In genomic region chr19:44684892-44685847, GRCh38 we compare ENCODE assay signal across 8 cellular contexts. TPM values are rescaled to one million over a fixed set of nuclear protein-coding genes. Genes with fewer than 3 reads are reported as not detected.
DNase-seq lines count a peak whose midpoint lies in the region; ATAC-seq, FAIRE-seq and TF ChIP-seq lines count a peak whose summit lies in the region.

No MANE protein-coding gene starts in this region.

- TF ChIP-seq CTCF in endothelial cell of umbilical vein (IDR thresholded peaks at IDR 0.05; ENCODE audit: extremely low read depth in 1 of 2, insufficient read depth in 1 of 2, low read depth in 1 of 2, low read length in 2 of 2) (no peak), neural crest cell (conservative IDR thresholded peaks at IDR 0.05) (no peak), GM13976 (IDR thresholded peaks at IDR 0.05; ENCODE audit: borderline replicate concordance, control extremely low read depth, extremely low read depth, insufficient read depth, missing control alignments) (no peak)

- H2AFZ ChIP-seq in endothelial cell of umbilical vein (ENCODE audit: low read depth, low read length): no peak overlapping the region

- DNase-seq in Caki2 (ENCODE audit: low read depth): peak; percentile 58
- peak; percentile 24 for DNase-seq in NCI-H82 treated with DMSO at 0.1 percent for 48 hours (lab: John Stamatoyannopoulos, UW; ENCODE audit: unreplicated experiment)
- peak; percentile 97 for DNase-seq in endothelial cell of umbilical vein (ENCODE audit: low read depth, low spot score)
- no peak for DNase-seq in neural crest cell (ENCODE audit: low read depth, low spot score)
- no peak for DNase-seq in aorta
- no peak for DNase-seq in activated gamma-delta T cell (lab: John Stamatoyannopoulos, UW)
- no peak for DNase-seq in GM13976 (ENCODE audit: low spot score)

- peak overlapping the region; percentile 70 for H3K27ac ChIP-seq in endothelial cell of umbilical vein (ENCODE audit: insufficient read depth, low read depth, low read length)
- H3K27ac ChIP-seq in aorta (ENCODE audit: low read depth in 1 of 2, low read length in 2 of 2): no peak overlapping the region

- in situ Hi-C loops in Caki2 (cut with HindIII; ENCODE audit: low pct_unique_long_range_greater_than_20kb, low sequenced_read_pairs): no loop called here
- in situ Hi-C loops in GM13976 (cut with MboI; ENCODE audit: low sequenced_read_pairs, unreplicated experiment): no loop called here

- no peaks in the 10 kb centered on the region for H3K27me3 ChIP-seq in endothelial cell of umbilical vein (ENCODE audit: control insufficient read depth in 2 of 2, insufficient read depth in 2 of 2, low read length in 2 of 2)
- no peaks in the 10 kb centered on the region for H3K27me3 ChIP-seq in aorta (ENCODE audit: control insufficient read depth in 1 of 2, insufficient read depth in 2 of 2, low read length in 1 of 2)

- H3K4me1 ChIP-seq in endothelial cell of umbilical vein (ENCODE audit: control insufficient read depth, extremely low read depth, insufficient read depth, low read length) (peaks cover 11% of the 10 kb centered on the region), aorta (ENCODE audit: control insufficient read depth in 1 of 2, insufficient read depth in 2 of 2, low read length in 2 of 2) (no peaks in the 10 kb centered on the region)

- H3K9me3 ChIP-seq in endothelial cell of umbilical vein (replicated peaks; ENCODE audit: control insufficient read depth, insufficient read depth, low read length) (no peaks in the 10 kb centered on the region), aorta (ENCODE audit: control insufficient read depth, low read length) (no peaks in the 10 kb centered on the region)

- ATAC-seq in HG02623 (IDR thresholded peaks at IDR 0.05; ENCODE audit: unreplicated experiment) (no peak), aorta (ENCODE audit: low FRiP score) (no peak)

- no peaks in the 10 kb centered on the region for H3K79me2 ChIP-seq in endothelial cell of umbilical vein (ENCODE audit: control insufficient read depth, insufficient read depth, low read length)

- H3K4me3 Mint-ChIP-seq in neural crest cell: no peak overlapping the region

- no peaks in the 10 kb centered on the region for H3K9me3 Mint-ChIP-seq in neural crest cell

- H3K27me3 Mint-ChIP-seq in neural crest cell (ENCODE audit: low read depth): no peaks in the 10 kb centered on the region

- dilution Hi-C loops in endothelial cell of umbilical vein (cut with MboI; ENCODE audit: extremely low pct_ligation_motif_present, low sequenced_read_pairs): no loop called here

- intact Hi-C loops in endothelial cell of umbilical vein (cut with micrococcal nuclease): loop anchor here (1.0 to 5.0 kb wide), 3 partner anchors 72 to 114 kb away; no protein-coding TSS in a partner anchor
- intact Hi-C loops in aorta (cut with DNase I): loop anchor here in 1 of 2 donors (5.0 kb wide), 1 partner anchor 37 kb away; no protein-coding TSS in a partner anchor

- no peaks in the 10 kb centered on the region for H3K9me1 ChIP-seq in endothelial cell of umbilical vein (replicated peaks; ENCODE audit: control insufficient read depth, extremely low read depth, insufficient read depth, low read length)

- H3K4me3 ChIP-seq in endothelial cell of umbilical vein (replicated peaks in 1 of 3; ENCODE audit: insufficient read depth in 1 of 3, low read depth in 1 of 3, low read length in 3 of 3) (no peak overlapping the region), aorta (ENCODE audit: low read length in 2 of 2) (no peak overlapping the region)

- peak overlapping the region; percentile 78 for H3K27ac Mint-ChIP-seq in neural crest cell (ENCODE audit: unreplicated experiment)

- no TSS peak for BruUV-seq in endothelial cell of umbilical vein (replicated peaks; lab: Mats Ljungman, UMichigan)

- no peak overlapping the region for H3K4me2 ChIP-seq in endothelial cell of umbilical vein (ENCODE audit: insufficient read depth, low read length)

- H3K36me3 Mint-ChIP-seq in neural crest cell (ENCODE audit: low read depth): no peaks in the 10 kb centered on the region

- WGBS in aorta, 2 donors: 32 to 39% methylated on average over 24 to 25 of the region's 25 CpGs

- H3K9ac ChIP-seq in endothelial cell of umbilical vein (replicated peaks; ENCODE audit: extremely low read depth, insufficient read depth, low read length): peak overlapping the region; percentile 28

- no peaks in the 10 kb centered on the region for H4K20me1 ChIP-seq in endothelial cell of umbilical vein (replicated peaks; ENCODE audit: control insufficient read depth, extremely low read depth, insufficient read depth, low read length)

- POLR2A ChIA-PET in endothelial cell of umbilical vein (lab: Charles Lee): interaction anchor here (0.6 to 0.8 kb wide), 5 partner anchors 85 to 141 kb away, joined by 4 to 11 read pairs (median 5); no protein-coding TSS in a partner anchor

- H3K4me1 Mint-ChIP-seq in neural crest cell: peaks cover 5% of the 10 kb centered on the region

- H3K36me3 ChIP-seq in endothelial cell of umbilical vein (ENCODE audit: control insufficient read depth in 2 of 2, extremely low read depth in 1 of 2, insufficient read depth in 2 of 2, low read length in 2 of 2) (peaks cover 0 to 2% of the 10 kb centered on the region in 2 experiments), aorta (ENCODE audit: control insufficient read depth in 1 of 2, insufficient read depth in 2 of 2, low read length in 1 of 2) (peaks cover 0 to 2% of the 10 kb centered on the region in 2 donors)

- TF ChIP-seq POLR2A in endothelial cell of umbilical vein (IDR thresholded peaks at IDR 0.05; ENCODE audit: low read depth, low read length): no peak

- CTCF ChIA-PET in endothelial cell of umbilical vein (lab: Charles Lee): interaction anchor here (0.7 to 1.6 kb wide), 10 partner anchors 17 to 118 kb away, joined by 3 to 21 read pairs (median 5); no protein-coding TSS in a partner anchor

- FAIRE-seq in endothelial cell of umbilical vein (lab: Jason Lieb, UNC): peak; percentile 99

TF ChIP-seq in endothelial cell of umbilical vein, 7 proteins besides CTCF, POLR2A, EP300 and RAD21:
- TF ChIP-seq MAX (IDR thresholded peaks at IDR 0.05; ENCODE audit: insufficient read depth, insufficient read length) (no peak), FOS (IDR thresholded peaks at IDR 0.05; ENCODE audit: borderline replicate concordance, insufficient read depth, low read length) (peak; percentile 77), MYC (IDR thresholded peaks at IDR 0.05; ENCODE audit: low read depth, low read length) (no peak), GATA2 (IDR thresholded peaks at IDR 0.05; ENCODE audit: insufficient read depth, insufficient read length, low read depth, low read length) (peak; percentile 48), POLR2AphosphoS5 (IDR thresholded peaks at IDR 0.05; ENCODE audit: insufficient read depth, low read depth, low read length) (peak; percentile 83), JUN (IDR thresholded peaks at IDR 0.05; ENCODE audit: borderline replicate concordance, insufficient read depth, insufficient read length, low read depth) (peak; percentile 93), EZH2 (IDR thresholded peaks at IDR 0.05; ENCODE audit: borderline replicate concordance, low read depth, low read length, severe bottlenecking) (no peak)

RNA-seq across cellular contexts. Expression of gene CEACAM16, which starts 13.8 kb away (rescaled TPM):
- not detected in 2 replicates for total RNA-seq in Caki2 (2014; rRNA removed; shearing (Covaris generic); ENCODE audit: low replicate concordance)
- total RNA-seq in endothelial cell of umbilical vein (not detected in 2 replicates), neural crest cell (not detected in 2 replicates), aorta (under 1 TPM in 1 of 2 donors, not detected in 1; 0.36 TPM)
- polyA plus RNA-seq in endothelial cell of umbilical vein (not detected in 2 replicates), aorta (not detected)
- not detected in 2 replicates for polyA plus RNA-seq in endothelial cell of umbilical vein (2011; cell fraction: cytosol; rRNA removed)
- not detected in 2 replicates for polyA plus RNA-seq in endothelial cell of umbilical vein (2011; cell fraction: nucleus; rRNA removed)
- not detected in 2 replicates for polyA plus RNA-seq in endothelial cell of umbilical vein (2012)
- not detected in 2 replicates for polyA minus RNA-seq in endothelial cell of umbilical vein
- polyA minus RNA-seq in endothelial cell of umbilical vein (2011; cell fraction: cytosol; rRNA and poly(A)+ RNA removed): not detected
- polyA minus RNA-seq in endothelial cell of umbilical vein (2011; cell fraction: nucleus; rRNA and poly(A)+ RNA removed): not detected in 2 replicates

RNA-seq across cellular contexts. Expression of gene CEACAM19, which starts 13.9 kb away (rescaled TPM):
- not detected in 2 replicates for total RNA-seq in Caki2 (2014; rRNA removed; shearing (Covaris generic); ENCODE audit: low replicate concordance)
- total RNA-seq in endothelial cell of umbilical vein (9.9 and 13.0 TPM in 2 replicates), neural crest cell (5.0 and 6.1 TPM in 2 replicates), aorta (10 to 100 TPM; 12.7 TPM)
- polyA plus RNA-seq in endothelial cell of umbilical vein (14.5 and 23.2 TPM in 2 replicates), aorta (10 to 100 TPM in 1 of 2 donors, 1 to 10 TPM in 1; 1.8 to 18.4 TPM)
- 4.2 and 7.2 TPM in 2 replicates for polyA plus RNA-seq in endothelial cell of umbilical vein (2011; cell fraction: cytosol; rRNA removed)
- polyA plus RNA-seq in endothelial cell of umbilical vein (2011; cell fraction: nucleus; rRNA removed): 68.3 and 92.4 TPM in 2 replicates
- 11.6 and 13.1 TPM in 2 replicates for polyA plus RNA-seq in endothelial cell of umbilical vein (2012)
- 25.3 and 27.7 TPM in 2 replicates for polyA minus RNA-seq in endothelial cell of umbilical vein
- polyA minus RNA-seq in endothelial cell of umbilical vein (2011; cell fraction: cytosol; rRNA and poly(A)+ RNA removed): 0.72 TPM
- 49.7 and 51.3 TPM in 2 replicates for polyA minus RNA-seq in endothelial cell of umbilical vein (2011; cell fraction: nucleus; rRNA and poly(A)+ RNA removed)

RNA-seq across cellular contexts. Expression of gene PVR, which starts 41.5 kb away (rescaled TPM):
- 80.5 and 93.9 TPM in 2 replicates for total RNA-seq in Caki2 (2014; rRNA removed; shearing (Covaris generic); ENCODE audit: low replicate concordance)
- 133 and 199 TPM in 2 replicates for total RNA-seq in endothelial cell of umbilical vein
- 226 and 276 TPM in 2 replicates for polyA plus RNA-seq in endothelial cell of umbilical vein
- polyA plus RNA-seq in endothelial cell of umbilical vein (2011; cell fraction: cytosol; rRNA removed): 186 and 209 TPM in 2 replicates
- 237 and 251 TPM in 2 replicates for polyA plus RNA-seq in endothelial cell of umbilical vein (2011; cell fraction: nucleus; rRNA removed)
- polyA plus RNA-seq in endothelial cell of umbilical vein (2012): 200 and 203 TPM in 2 replicates
- polyA minus RNA-seq in endothelial cell of umbilical vein: 236 and 278 TPM in 2 replicates
- 32.5 TPM for polyA minus RNA-seq in endothelial cell of umbilical vein (2011; cell fraction: cytosol; rRNA and poly(A)+ RNA removed)
- polyA minus RNA-seq in endothelial cell of umbilical vein (2011; cell fraction: nucleus; rRNA and poly(A)+ RNA removed): 124 and 132 TPM in 2 replicates
- 20.4 and 22.5 TPM in 2 replicates for total RNA-seq in neural crest cell
- 10 to 100 TPM; 31.3 to 44.2 TPM for total RNA-seq in aorta
- 10 to 100 TPM in 1 of 2 donors, 1 to 10 TPM in 1; 7.4 to 24.6 TPM for polyA plus RNA-seq in aorta

Comparison
In these comparisons a context has a peak if more than half of its experiments do, and no peak if none do; other contexts are left out.
1. DNase-seq: peak in Caki2 (single experiment), NCI-H82 treated with DMSO at 0.1 percent for 48 hours (single experiment) and endothelial cell of umbilical vein (single experiment); none in neural crest cell (single experiment), aorta (0 of 2), activated gamma-delta T cell (single experiment) and GM13976 (single experiment).